ENCODE assay signal across 22 cellular contexts in genomic region chr6:87421576-87421975, GRCh38. TPM values are rescaled to one million over a fixed set of nuclear protein-coding genes. Genes with fewer than 3 reads are reported as not detected.
DNase-seq lines count a peak whose midpoint lies in the region; ATAC-seq, FAIRE-seq and TF ChIP-seq lines count a peak whose summit lies in the region.
"Had no signal": no experiment of that assay in that cellular context is flagged by ENCODE, and none has a peak within 500 bp of the region (broad histone marks: within the 10 kb centered on the region; RNA-seq: fewer than 3 reads in every experiment).

No MANE protein-coding gene starts in this region.

- no peak overlapping the region for H4K5ac ChIP-seq in mesendoderm (ENCODE audit: low read length)

- H3K18ac ChIP-seq in mesendoderm (ENCODE audit: low read length): no peak overlapping the region

- no peaks in the 10 kb centered on the region for H3K36me3 ChIP-seq in mesendoderm (ENCODE audit: control insufficient read depth, insufficient read depth, low read length)
- H3K36me3 ChIP-seq: HAP-1, SJSA1 had no signal

- no peak overlapping the region for H3K4me3 ChIP-seq in epithelial cell of esophagus (ENCODE audit: low read length)
- H3K4me3 ChIP-seq in mesendoderm (ENCODE audit: low read length): no peak overlapping the region
- H3K4me3 ChIP-seq: GM23248, HAP-1, SJSA1 had no signal

- H4K8ac ChIP-seq in mesendoderm (ENCODE audit: low read depth, low read length): no peak overlapping the region

- FAIRE-seq in GM12891 (lab: Jason Lieb, UNC): no peak
- FAIRE-seq: G401.6, GM19239 had no signal

- no peak overlapping the region for H3K23ac ChIP-seq in mesendoderm (ENCODE audit: low read length)

- H3K56ac ChIP-seq in mesendoderm (ENCODE audit: low read length): no peak overlapping the region

- no peak overlapping the region for H2BK120ac ChIP-seq in mesendoderm (ENCODE audit: low read depth, low read length)

- no peak overlapping the region for H3K27ac ChIP-seq in mesendoderm (ENCODE audit: low read depth, low read length)
- H3K27ac ChIP-seq: 22Rv1, C4-2B, GM23248, SJSA1 had no signal

- no peak for ATAC-seq in HG02840 (IDR thresholded peaks at IDR 0.05; ENCODE audit: low FRiP score, unreplicated experiment)

- TF ChIP-seq CTCF in epithelial cell of esophagus (IDR thresholded peaks at IDR 0.05; ENCODE audit: insufficient read depth, low read depth, low read length, missing control alignments): no peak

- no peak for TF ChIP-seq POLR2A in GM12891 (IDR thresholded peaks at IDR 0.05; ENCODE audit: low read depth, low read length)

- no peak overlapping the region for H3K9ac ChIP-seq in mesendoderm (ENCODE audit: low read length)
- H3K9ac ChIP-seq: GM23248 had no signal

- DNase-seq in SIG-M5 treated with dmso at 0.1 percent for 504 hours (lab: John Stamatoyannopoulos, UW; ENCODE audit: unreplicated experiment): peak; percentile 49
- no peak for DNase-seq in SIG-M5 (lab: John Stamatoyannopoulos, UW)
- DNase-seq in epithelial cell of esophagus (ENCODE audit: low read depth): peak; percentile 83
- DNase-seq in mesendoderm: peak; percentile 14
- no peak for DNase-seq in GM12891 (ENCODE audit: insufficient read length, low spot score)
- no peak for DNase-seq in GF-D8 (lab: John Stamatoyannopoulos, UW)
- no peak for DNase-seq in OCI-M1 (lab: John Stamatoyannopoulos, UW)
- DNase-seq: AML-193, DMS79 treated with DMSO at 0.1 percent for 48 hours, GM23248, NCI-H1105, NCI-H1694, NCI-H510A, NCI-H748 treated with DMSO at 0.1 percent for 48 hours, RPMI8226 had no signal

- no peaks in the 10 kb centered on the region for H3K79me2 ChIP-seq in mesendoderm (ENCODE audit: control insufficient read depth, insufficient read depth, low read length)

- H3K27me3 ChIP-seq in mesendoderm (ENCODE audit: insufficient read depth, low read length, poor library complexity): no peaks in the 10 kb centered on the region
- H3K27me3 ChIP-seq: SJSA1 had no signal

- no peak overlapping the region for H3K4me2 ChIP-seq in mesendoderm (ENCODE audit: low read length)

- H2BK5ac ChIP-seq in mesendoderm (ENCODE audit: low read length): no peak overlapping the region

- no peak overlapping the region for H2BK15ac ChIP-seq in mesendoderm (replicated peaks; ENCODE audit: low read depth)

- H3K4ac ChIP-seq in mesendoderm (ENCODE audit: low read depth, low read length): no peak overlapping the region

- no CpG with 5 or more reads among the region's 2 CpGs for WGBS in mesendoderm (ENCODE audit: extremely low coverage, insufficient coverage, low lambda C conversion rate)

- no peaks in the 10 kb centered on the region for H3K4me1 ChIP-seq in mesendoderm (ENCODE audit: control insufficient read depth, low read depth, low read length)
- H3K4me1 ChIP-seq: HAP-1, SJSA1 had no signal

- H3K79me1 ChIP-seq in mesendoderm (ENCODE audit: low read length): no peaks in the 10 kb centered on the region

- H2AK5ac ChIP-seq in mesendoderm (ENCODE audit: low read length): no peak overlapping the region

TF ChIP-seq in GM12891, 5 proteins besides CTCF, POLR2A, EP300 and RAD21:
- TF ChIP-seq POU2F2 (IDR thresholded peaks at IDR 0.05; ENCODE audit: low read depth, low read length) (no peak), SPI1 (IDR thresholded peaks at IDR 0.05; ENCODE audit: low read depth, low read length) (no peak)

RNA-seq across cellular contexts. Expression of gene CFAP206, which starts 13.8 kb away (rescaled TPM):
- polyA plus RNA-seq in mesendoderm (2013, experiment 1 of 2): 0.03 TPM
- polyA plus RNA-seq in mesendoderm (2013, experiment 2 of 2): 0.04 TPM
- polyA plus RNA-seq in GM12891 (2012; ENCODE audit: low read depth, missing spikeins): 0.13 TPM
- polyA plus RNA-seq: GM23248 had no signal

RNA-seq across cellular contexts. Expression of gene SLC35A1, which starts 51.2 kb away (rescaled TPM):
- 3.0 TPM for polyA plus RNA-seq in mesendoderm (2013, experiment 1 of 2)
- 3.3 TPM for polyA plus RNA-seq in mesendoderm (2013, experiment 2 of 2)
- polyA plus RNA-seq in GM12891 (2012; ENCODE audit: low read depth, missing spikeins): 7.2 TPM

Comparison
In these comparisons a context has a peak if more than half of its experiments do, and no peak if none do; other contexts are left out.
1. DNase-seq: peak in SIG-M5 treated with dmso at 0.1 percent for 504 hours (single experiment), epithelial cell of esophagus (single experiment) and mesendoderm (single experiment); none in SIG-M5 (single experiment), GM12891 (single experiment), GF-D8 (single experiment) and OCI-M1 (single experiment).